9 cellular contexts compared by ENCODE assay signal in the genomic region with DNA sequence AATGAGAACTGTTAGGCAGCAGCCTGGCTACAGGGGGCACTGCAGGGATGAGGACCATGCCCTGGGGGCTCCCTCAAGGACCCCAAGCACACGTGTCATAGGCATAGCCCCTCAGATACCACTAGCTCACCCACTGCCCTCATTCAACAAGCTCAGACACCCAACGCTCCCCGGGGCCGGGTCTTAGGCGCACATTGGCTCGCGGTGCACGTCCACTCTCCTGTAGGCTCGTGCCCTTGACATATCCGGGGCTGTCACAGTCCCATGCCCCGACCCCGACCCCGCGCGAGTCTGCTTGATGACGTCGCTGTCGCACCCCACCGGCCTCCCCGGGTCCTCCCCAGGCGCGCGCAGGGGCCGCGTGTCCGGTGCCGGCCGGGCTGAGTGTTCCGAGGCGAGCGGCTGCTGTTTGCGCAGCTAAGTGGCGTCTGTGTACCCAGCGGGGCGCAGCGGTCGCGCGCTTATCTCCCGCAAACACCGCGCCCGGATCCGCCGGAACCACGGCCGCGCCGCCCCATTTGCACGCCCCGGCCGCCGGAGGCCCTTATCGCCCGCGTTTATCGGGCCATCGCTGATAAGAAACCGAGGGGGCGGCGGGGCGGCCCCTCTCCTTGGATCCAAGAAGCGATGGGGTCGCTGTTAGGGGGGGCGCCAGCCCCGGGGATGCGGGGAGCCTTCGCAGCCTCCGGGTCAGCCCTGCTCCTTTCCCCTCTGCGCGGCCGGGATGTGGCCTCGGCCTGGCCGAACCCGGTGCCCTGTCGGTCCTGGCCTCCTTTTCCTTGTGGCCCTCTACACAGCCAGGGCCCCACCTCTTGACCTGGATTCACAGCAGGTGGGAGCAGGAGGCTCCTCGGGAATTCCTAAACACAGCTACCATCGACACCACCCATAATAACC. TPM values are rescaled to one million over a fixed set of nuclear protein-coding genes. Genes with fewer than 3 reads are reported as not detected.
A peak's percentile ranks its signal among the peaks of the same experiment; 100 is the strongest.
DNase-seq lines count a peak whose midpoint lies in the region; ATAC-seq and TF ChIP-seq lines count a peak whose summit lies in the region.
"Had no signal": no experiment of that assay in that cellular context is flagged by ENCODE, and none has a peak within 500 bp of the region (broad histone marks: within the 10 kb centered on the region; RNA-seq: fewer than 3 reads in every experiment).

No MANE protein-coding gene starts in this region.

- H4K20me1 ChIP-seq in neural cell (ENCODE audit: insufficient read depth): no peaks in the 10 kb centered on the region

- intact Hi-C loops in CD8-positive, alpha-beta T cell (cut with DNase I, micrococcal nuclease): no loop called here
- intact Hi-C loops in CD4-positive, alpha-beta T cell (cut with DNase I, micrococcal nuclease): no loop called here

- H3K4me3 Mint-ChIP-seq in CD8-positive, alpha-beta T cell: peak overlapping the region; percentile 39
- H3K4me3 Mint-ChIP-seq in endothelial cell (ENCODE audit: unreplicated experiment): peak overlapping the region; percentile 37
- H3K4me3 Mint-ChIP-seq in CD4-positive, alpha-beta T cell: no peak overlapping the region

- H3K9me3 ChIP-seq in CD8-positive, alpha-beta T cell (ENCODE audit: low read length): no peaks in the 10 kb centered on the region
- H3K9me3 ChIP-seq in neural cell (ENCODE audit: low read length): no peaks in the 10 kb centered on the region
- no peaks in the 10 kb centered on the region for H3K9me3 ChIP-seq in CD4-positive, alpha-beta T cell (ENCODE audit: control insufficient read depth, low read length)

- no peak overlapping the region for H3K27ac ChIP-seq in CD8-positive, alpha-beta T cell (ENCODE audit: low read depth, low read length)
- H3K27ac ChIP-seq in neural cell (ENCODE audit: low read length): no peak overlapping the region
- H3K27ac ChIP-seq in CD4-positive, alpha-beta T cell (ENCODE audit: low read depth, low read length): no peak overlapping the region

- H3K79me2 ChIP-seq in neural cell (replicated peaks; ENCODE audit: insufficient read depth, low read length): no peaks in the 10 kb centered on the region

- no peaks in the 10 kb centered on the region for H3K4me1 ChIP-seq in CD8-positive, alpha-beta T cell (ENCODE audit: insufficient read depth, low read length)

- ATAC-seq in CD8-positive, alpha-beta T cell: peak; percentile 38
- ATAC-seq in GM18858 (IDR thresholded peaks at IDR 0.05; ENCODE audit: unreplicated experiment): no peak
- no peak for ATAC-seq in CD4-positive, alpha-beta T cell (ENCODE audit: poor library complexity)
- no peak for ATAC-seq in HG03565 (IDR thresholded peaks at IDR 0.05; ENCODE audit: unreplicated experiment)

- peak overlapping the region; percentile 46 for H3K9ac ChIP-seq in neural cell (ENCODE audit: low read length)

- no peaks in the 10 kb centered on the region for H3K36me3 Mint-ChIP-seq in CD8-positive, alpha-beta T cell
- no peaks in the 10 kb centered on the region for H3K36me3 Mint-ChIP-seq in endothelial cell (ENCODE audit: low read depth, unreplicated experiment)
- no peaks in the 10 kb centered on the region for H3K36me3 Mint-ChIP-seq in CD4-positive, alpha-beta T cell (ENCODE audit: low read depth)

- no peaks in the 10 kb centered on the region for H3K36me3 ChIP-seq in CD8-positive, alpha-beta T cell (ENCODE audit: insufficient read depth, low read length)
- H3K36me3 ChIP-seq in neural cell (ENCODE audit: insufficient read depth, low read length): no peaks in the 10 kb centered on the region

- no peak for DNase-seq in CD8-positive, alpha-beta T cell
- DNase-seq in LoVo (ENCODE audit: low spot score) (peak; percentile 26), endothelial cell (ENCODE audit: low spot score) (peak; percentile 35), germinal center (ENCODE audit: low spot score) (no peak)
- DNase-seq in CD4-positive, alpha-beta T cell: no peak

- H3K4me3 ChIP-seq in CD8-positive, alpha-beta T cell (ENCODE audit: low read depth, low read length): peak overlapping the region; percentile 30
- H3K4me3 ChIP-seq in neural cell (ENCODE audit: low read length): peak overlapping the region; percentile 66

- peaks cover 3% of the 10 kb centered on the region for H3K4me1 Mint-ChIP-seq in CD8-positive, alpha-beta T cell (ENCODE audit: low read depth)
- H3K4me1 Mint-ChIP-seq in endothelial cell (ENCODE audit: unreplicated experiment): no peaks in the 10 kb centered on the region
- H3K4me1 Mint-ChIP-seq in CD4-positive, alpha-beta T cell (ENCODE audit: low read depth): no peaks in the 10 kb centered on the region

- H2AFZ ChIP-seq in neural cell (ENCODE audit: low read depth, low read length): no peak overlapping the region

- H3K9me2 ChIP-seq in neural cell (ENCODE audit: insufficient read depth, low read length): no peaks in the 10 kb centered on the region

- H3K27me3 Mint-ChIP-seq in CD8-positive, alpha-beta T cell (ENCODE audit: low read depth): peaks cover 43% of the 10 kb centered on the region
- H3K27me3 Mint-ChIP-seq in endothelial cell (ENCODE audit: unreplicated experiment): peaks cover 4% of the 10 kb centered on the region
- peaks cover 84% of the 10 kb centered on the region for H3K27me3 Mint-ChIP-seq in CD4-positive, alpha-beta T cell

- CTCF ChIA-PET in CD8-positive, alpha-beta T cell (lab: Charles Lee): interaction anchor here (1.7 kb wide), 1 partner anchor 103 kb away, joined by 4 read pairs; no protein-coding TSS in a partner anchor
- CTCF ChIA-PET in CD4-positive, alpha-beta T cell (lab: Charles Lee): no interaction called here

- TF ChIP-seq EP300 in neural cell (conservative IDR thresholded peaks at IDR 0.05; ENCODE audit: poor library complexity, severe bottlenecking): no peak

- peaks cover 12% of the 10 kb centered on the region for H3K27me3 ChIP-seq in CD8-positive, alpha-beta T cell (ENCODE audit: insufficient read depth, low read length)
- peaks cover 27% of the 10 kb centered on the region for H3K27me3 ChIP-seq in neural cell (ENCODE audit: insufficient read depth, low read depth, low read length)
- H3K27me3 ChIP-seq in CD4-positive, alpha-beta T cell (ENCODE audit: control insufficient read depth, insufficient read depth, low read length): peaks cover 63% of the 10 kb centered on the region

- TF ChIP-seq RAD21 in neural cell (conservative IDR thresholded peaks at IDR 0.05): no peak

- POLR2A ChIA-PET in CD8-positive, alpha-beta T cell (lab: Charles Lee): no interaction called here
- POLR2A ChIA-PET in CD4-positive, alpha-beta T cell (lab: Charles Lee): no interaction called here

- H3K4me2 ChIP-seq in neural cell (ENCODE audit: low read length): no peak overlapping the region

- no peak for TF ChIP-seq CTCF in CD8-positive, alpha-beta T cell (IDR thresholded peaks at IDR 0.05)
- TF ChIP-seq CTCF in endothelial cell (IDR thresholded peaks at IDR 0.05; ENCODE audit: unreplicated experiment): peak; percentile 17
- peak; percentile 55 for TF ChIP-seq CTCF in neural cell (IDR thresholded peaks at IDR 0.05; ENCODE audit: poor library complexity, severe bottlenecking)
- TF ChIP-seq CTCF in CD4-positive, alpha-beta T cell (IDR thresholded peaks at IDR 0.05): no peak

- H3F3A ChIP-seq in neural cell (ENCODE audit: insufficient read depth, low read length, poor library complexity, severe bottlenecking): no peaks in the 10 kb centered on the region

- no peak overlapping the region for H3K27ac Mint-ChIP-seq in CD8-positive, alpha-beta T cell
- H3K27ac Mint-ChIP-seq in endothelial cell (ENCODE audit: unreplicated experiment): no peak overlapping the region
- no peak overlapping the region for H3K27ac Mint-ChIP-seq in CD4-positive, alpha-beta T cell

- no peaks in the 10 kb centered on the region for H3K9me3 Mint-ChIP-seq in CD8-positive, alpha-beta T cell
- H3K9me3 Mint-ChIP-seq in endothelial cell (ENCODE audit: unreplicated experiment): no peaks in the 10 kb centered on the region
- H3K9me3 Mint-ChIP-seq in CD4-positive, alpha-beta T cell: no peaks in the 10 kb centered on the region

TF ChIP-seq in neural cell, 6 proteins besides CTCF, POLR2A, EP300 and RAD21:
- TF ChIP-seq EZH2 (IDR thresholded peaks at IDR 0.05; ENCODE audit: borderline replicate concordance, insufficient read depth, low read length, poor library complexity, severe bottlenecking) (no peak), POLR2AphosphoS5 (IDR thresholded peaks at IDR 0.05) (peak; percentile 22), MXI1 (conservative IDR thresholded peaks at IDR 0.05; ENCODE audit: poor library complexity, severe bottlenecking) (peak; percentile 20), TAF1 (IDR thresholded peaks at IDR 0.05; ENCODE audit: low read depth) (no peak)
TF ChIP-seq in neural cell: peak in this region for 2.

RNA-seq across cellular contexts. Expression of a gene that starts 20.7 kb away (rescaled TPM):
- under 1 TPM; 0.41 to 0.69 TPM for total RNA-seq in CD8-positive, alpha-beta T cell
- 1.2 TPM for total RNA-seq in endothelial cell (ENCODE audit: unreplicated experiment)
- 0.50 TPM in 1 of 2 replicates, not detected in the other for polyA plus RNA-seq in neural cell
- polyA minus RNA-seq in neural cell: 0.46 TPM in 1 of 2 replicates, not detected in the other
- under 1 TPM; 0.14 to 0.56 TPM for total RNA-seq in CD4-positive, alpha-beta T cell

RNA-seq across cellular contexts. Expression of a gene that starts 30.0 kb away (rescaled TPM):
- not detected for total RNA-seq in CD8-positive, alpha-beta T cell
- not detected for total RNA-seq in endothelial cell (ENCODE audit: unreplicated experiment)
- polyA plus RNA-seq in neural cell: not detected in 2 replicates
- not detected in 2 replicates for polyA minus RNA-seq in neural cell
- not detected for total RNA-seq in CD4-positive, alpha-beta T cell
- polyA plus RNA-seq: esophagus had no signal

RNA-seq across cellular contexts. Expression of a gene that starts 31.0 kb away (rescaled TPM):
- total RNA-seq in CD8-positive, alpha-beta T cell: 1 to 10 TPM; 8.1 to 8.7 TPM
- 32.1 TPM for total RNA-seq in endothelial cell (ENCODE audit: unreplicated experiment)
- polyA plus RNA-seq in neural cell: 59.3 and 62.9 TPM in 2 replicates
- polyA minus RNA-seq in neural cell: 33.5 and 38.7 TPM in 2 replicates
- total RNA-seq in CD4-positive, alpha-beta T cell: 1 to 10 TPM; 8.8 to 9.7 TPM

RNA-seq across cellular contexts. Expression of a gene that starts 41.5 kb away (rescaled TPM):
- not detected for total RNA-seq in CD8-positive, alpha-beta T cell
- not detected for total RNA-seq in endothelial cell (ENCODE audit: unreplicated experiment)
- not detected in 2 replicates for polyA plus RNA-seq in neural cell
- polyA minus RNA-seq in neural cell: not detected in 2 replicates
- not detected for total RNA-seq in CD4-positive, alpha-beta T cell
- polyA plus RNA-seq: esophagus had no signal

Comparison
In these comparisons a context has a peak if more than half of its experiments do, and no peak if none do; other contexts are left out.
1. DNase-seq: peak in LoVo (single experiment) and endothelial cell (single experiment); none in CD8-positive, alpha-beta T cell (0 of 7), CD4-positive, alpha-beta T cell (0 of 10) and germinal center (single experiment).
2. CTCF ChIP-seq: peak in endothelial cell (single experiment) and neural cell (single experiment); none in CD8-positive, alpha-beta T cell (single experiment) and CD4-positive, alpha-beta T cell (single experiment).